Comparison of ENCODE assay signal across 13 cellular contexts in the genomic region with DNA sequence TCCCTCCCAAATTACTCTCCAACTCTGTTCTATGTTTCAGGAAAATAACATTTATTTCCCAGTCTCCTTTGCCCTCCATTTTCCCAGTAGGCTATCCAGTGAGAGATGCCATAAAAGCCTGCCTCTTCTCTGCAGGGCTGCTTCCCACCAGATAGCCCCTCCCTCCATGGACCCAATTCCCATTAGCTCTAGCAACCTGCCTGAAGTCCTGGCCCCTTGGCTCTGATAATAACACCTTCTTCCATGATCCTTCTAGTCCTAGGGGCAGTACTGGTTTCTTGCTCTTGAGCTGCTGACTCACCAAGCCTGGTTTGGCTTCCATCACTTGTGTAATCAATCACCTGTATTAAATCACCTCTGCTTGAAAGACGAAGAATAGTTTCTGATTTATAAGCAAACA. TPM values are rescaled to one million over a fixed set of nuclear protein-coding genes. Genes with fewer than 3 reads are reported as not detected.
"Had no signal": no experiment of that assay in that cellular context is flagged by ENCODE, and none has a peak within 500 bp of the region (broad histone marks: within the 10 kb centered on the region; RNA-seq: fewer than 3 reads in every experiment).

No MANE protein-coding gene starts in this region.

RNA-seq across cellular contexts. Expression of a gene that starts 9.5 kb away (rescaled TPM):
- total RNA-seq: activated CD4-positive, alpha-beta memory T cell treated with anti-CD3 and anti-CD28 coated beads, Interleukin-2, amount 10 ng/mL, durations not matched to agents 7 days and 5 days; activated CD8-positive, alpha-beta memory T cell treated with anti-CD3 and anti-CD28 coated beads for 36 hours; activated naive CD4-positive, alpha-beta T cell treated with anti-CD3 and anti-CD28 coated beads, Interleukin-2, amount 50 U/mL, for 72 hours; activated T-cell treated with anti-CD3 and anti-CD28 coated beads, Interleukin-2, amount 50 U/mL, for 72 hours; activated T-helper 2 cell treated with anti-CD3 and anti-CD28 coated beads, Interferon-gamma antibody, Interleukin-2, Interleukin-4, amounts not matched to agents 10 μg/mL and 5 μg/mL and 100 μg/mL, durations not matched to agents 14 hours and 24 hours and 36 hours; adrenal gland; astrocyte; body of pancreas; breast epithelium; LHCN-M2; OCI-LY7; PC-9; Right ventricle myocardium superior had no signal
- polyA plus RNA-seq: adrenal gland had no signal
